In genomic region chr19:44499962-44500949, GRCh38 we compare ENCODE assay signal across 1 cellular context.
TF ChIP-seq lines count a peak whose summit lies in the region.

TSS of gene ZNF180 (minus strand) at chr19:44500522. CDS start at chr19:44497334, 3,188 bp downstream.

TF ChIP-seq in HepG2, 621 proteins besides CTCF, POLR2A, EP300 and RAD21 (continued from another document and continues in another):
- TF ChIP-seq ZFX (CRISPR knock-in tag; IDR thresholded peaks at IDR 0.05; ENCODE audit: low read depth) (peak; percentile 100), EZH2 (conservative IDR thresholded peaks at IDR 0.05; ENCODE audit: low read depth, low read length) (no peak), ZNF629 (CRISPR knock-in tag; conservative IDR thresholded peaks at IDR 0.05) (no peak), HOMEZ (CRISPR knock-in tag; IDR thresholded peaks at IDR 0.05; ENCODE audit: low read depth) (peak; percentile 53; the same call in 1 of the 2 replicates), SIN3A (IDR thresholded peaks at IDR 0.05; ENCODE audit: borderline replicate concordance, low read depth, low read length) (peak; percentile 78; the same call in 1 of the 2 replicates), ZKSCAN1 (IDR thresholded peaks at IDR 0.05; ENCODE audit: low read length) (no peak), MIER2 (CRISPR knock-in tag; IDR thresholded peaks at IDR 0.05) (0 out of 2 replicates have a peak, but pooled peaks have one; percentile 39), ZNF574 (CRISPR knock-in tag; IDR thresholded peaks at IDR 0.05) (peak; percentile 95), ZNF782 (CRISPR knock-in tag; IDR thresholded peaks at IDR 0.05; ENCODE audit: borderline replicate concordance) (no peak), DBP (CRISPR knock-in tag; IDR thresholded peaks at IDR 0.05; ENCODE audit: not compliant biosample characterization) (peak; percentile 94), ZNF275 (CRISPR knock-in tag; IDR thresholded peaks at IDR 0.05; ENCODE audit: borderline replicate concordance) (peak; percentile 80; the same call in 1 of the 2 replicates), TSC22D2 (CRISPR knock-in tag; IDR thresholded peaks at IDR 0.05; ENCODE audit: borderline replicate concordance) (peak; percentile 93), KLF6 (CRISPR knock-in tag; IDR thresholded peaks at IDR 0.05) (peak; percentile 95), ZNF83 (CRISPR knock-in tag; IDR thresholded peaks at IDR 0.05; ENCODE audit: borderline replicate concordance) (no peak), CC2D1A (CRISPR knock-in tag; IDR thresholded peaks at IDR 0.05) (no peak), NFE2L1 (CRISPR knock-in tag; IDR thresholded peaks at IDR 0.05; ENCODE audit: borderline replicate concordance) (no peak), TRIM24 (CRISPR knock-in tag; IDR thresholded peaks at IDR 0.05) (no peak), HMG20B (CRISPR knock-in tag; conservative IDR thresholded peaks at IDR 0.05) (no peak), SMARCE1 (IDR thresholded peaks at IDR 0.05; ENCODE audit: borderline replicate concordance) (no peak), ZNF609 (CRISPR knock-in tag; IDR thresholded peaks at IDR 0.05; ENCODE audit: borderline replicate concordance) (peak; percentile 27; the same call in 1 of the 2 replicates), CSRNP2 (CRISPR knock-in tag; conservative IDR thresholded peaks at IDR 0.05; ENCODE audit: low read depth) (no peak), ZNF468 (CRISPR knock-in tag; IDR thresholded peaks at IDR 0.05) (no peak), ZFAT (CRISPR knock-in tag; conservative IDR thresholded peaks at IDR 0.05) (peak; percentile 47; the same call in 1 of the 2 replicates), HOXA7 (CRISPR knock-in tag; IDR thresholded peaks at IDR 0.05) (no peak), ZNF878 (CRISPR knock-in tag; IDR thresholded peaks at IDR 0.05) (0 out of 2 replicates have a peak, but pooled peaks have one; percentile 63), NR0B2 (CRISPR knock-in tag; IDR thresholded peaks at IDR 0.05) (peak; percentile 94), ZNF761 (CRISPR knock-in tag; conservative IDR thresholded peaks at IDR 0.05) (peak; percentile 81; the same call in 1 of the 2 replicates), GATAD2A (CRISPR knock-in tag; IDR thresholded peaks at IDR 0.05) (peak; percentile 65), MZF1 (CRISPR knock-in tag; IDR thresholded peaks at IDR 0.05; ENCODE audit: borderline replicate concordance) (peak; percentile 75; the same call in 1 of the 2 replicates), JUNB (CRISPR knock-in tag; IDR thresholded peaks at IDR 0.05; ENCODE audit: borderline replicate concordance) (no peak), SAP130 (CRISPR knock-in tag; IDR thresholded peaks at IDR 0.05; ENCODE audit: low read depth) (peak; percentile 98), TCF7L2 (IDR thresholded peaks at IDR 0.05; ENCODE audit: low read depth, low read length) (no peak), ZBTB39 (CRISPR knock-in tag; IDR thresholded peaks at IDR 0.05) (peak; percentile 88), POGK (CRISPR knock-in tag; conservative IDR thresholded peaks at IDR 0.05) (peak; percentile 67), AKAP8 (CRISPR knock-in tag; IDR thresholded peaks at IDR 0.05) (peak; percentile 68; the same call in 1 of the 2 replicates), PAF1 (CRISPR knock-in tag; IDR thresholded peaks at IDR 0.05) (no peak), USF2 (IDR thresholded peaks at IDR 0.05; ENCODE audit: low read depth, low read length) (no peak), USF2 (CRISPR knock-in tag; IDR thresholded peaks at IDR 0.05; ENCODE audit: borderline replicate concordance) (no peak), ZFP37 (CRISPR knock-in tag; IDR thresholded peaks at IDR 0.05; ENCODE audit: borderline replicate concordance) (no peak), SALL1 (CRISPR knock-in tag; IDR thresholded peaks at IDR 0.05) (peak; percentile 87), ZNF543 (CRISPR knock-in tag; IDR thresholded peaks at IDR 0.05) (peak; percentile 71; the same call in 1 of the 2 replicates), SNAI1 (CRISPR knock-in tag; IDR thresholded peaks at IDR 0.05; ENCODE audit: borderline replicate concordance) (peak; percentile 97), NR2C2 (CRISPR knock-in tag; IDR thresholded peaks at IDR 0.05; ENCODE audit: borderline replicate concordance) (peak; percentile 97)
